Comparison of ENCODE assay signal across 1 cellular context in the genomic region with DNA sequence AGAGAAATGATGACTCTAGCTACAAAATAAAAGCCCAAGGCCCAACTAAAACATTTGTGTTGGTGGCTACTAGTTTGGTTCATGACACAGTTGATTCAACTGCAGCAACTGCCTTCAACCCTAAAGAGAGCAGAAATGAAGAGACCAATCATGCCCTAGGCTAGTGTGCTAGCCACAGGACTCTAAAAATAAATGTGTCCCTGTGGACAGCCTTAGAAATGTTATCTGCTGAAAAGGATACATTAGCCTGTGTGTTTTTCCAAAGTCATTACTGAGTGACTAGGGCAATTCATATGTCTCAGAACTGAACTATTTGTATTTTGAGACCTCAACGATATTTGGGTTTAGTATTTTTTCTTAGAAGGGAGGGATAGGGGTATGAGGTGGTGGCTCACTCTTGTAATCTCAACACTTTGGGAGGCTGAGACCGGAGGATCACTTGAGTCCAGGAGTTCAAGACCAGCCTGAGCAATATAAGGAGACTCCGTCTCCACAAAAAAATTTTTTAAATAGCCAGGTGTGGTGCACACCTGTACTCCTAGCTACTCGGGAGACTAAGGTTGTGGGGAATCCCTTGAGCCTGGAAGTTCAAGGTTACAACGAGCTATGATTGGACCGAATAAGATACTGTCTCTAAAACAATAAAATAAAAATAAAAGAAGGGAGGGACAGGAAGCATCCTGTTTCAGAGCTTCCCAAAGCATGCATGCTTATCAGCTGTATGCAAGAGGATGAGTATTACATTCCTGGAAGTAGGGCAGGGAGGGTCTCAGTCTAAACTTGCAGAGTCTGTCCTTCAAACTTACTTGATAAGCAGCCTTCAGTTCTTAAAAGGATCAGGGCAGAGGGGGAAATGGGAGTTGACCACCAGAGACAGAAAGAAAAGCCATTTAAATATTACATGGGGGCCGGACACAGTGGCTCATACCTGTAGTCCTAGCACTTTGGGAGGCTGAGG.
TF ChIP-seq lines count a peak whose summit lies in the region.

No MANE protein-coding gene starts in this region.

TF ChIP-seq in K562, 482 proteins besides CTCF, POLR2A, EP300 and RAD21 (continued from another document and continues in another):
- TF ChIP-seq, protein P1, sequence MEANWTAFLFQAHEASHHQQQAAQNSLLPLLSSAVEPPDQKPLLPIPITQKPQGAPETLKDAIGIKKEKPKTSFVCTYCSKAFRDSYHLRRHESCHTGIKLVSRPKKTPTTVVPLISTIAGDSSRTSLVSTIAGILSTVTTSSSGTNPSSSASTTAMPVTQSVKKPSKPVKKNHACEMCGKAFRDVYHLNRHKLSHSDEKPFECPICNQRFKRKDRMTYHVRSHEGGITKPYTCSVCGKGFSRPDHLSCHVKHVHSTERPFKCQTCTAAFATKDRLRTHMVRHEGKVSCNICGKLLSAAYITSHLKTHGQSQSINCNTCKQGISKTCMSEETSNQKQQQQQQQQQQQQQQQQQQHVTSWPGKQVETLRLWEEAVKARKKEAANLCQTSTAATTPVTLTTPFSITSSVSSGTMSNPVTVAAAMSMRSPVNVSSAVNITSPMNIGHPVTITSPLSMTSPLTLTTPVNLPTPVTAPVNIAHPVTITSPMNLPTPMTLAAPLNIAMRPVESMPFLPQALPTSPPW (CRISPR knock-in tag; IDR thresholded peaks at IDR 0.05), result 0 out of 2 replicates have a peak, but pooled peaks have one; percentile 23
- TF ChIP-seq MAFK (IDR thresholded peaks at IDR 0.05; ENCODE audit: low read length), result peak; percentile 16; the same call in 1 of the 2 replicates
- TF ChIP-seq POLR2AphosphoS5 (IDR thresholded peaks at IDR 0.05; ENCODE audit: control insufficient read depth, insufficient read depth, low read depth, low read length), result peak; percentile 61; the same call in 1 of the 2 replicates
- TF ChIP-seq NFXL1 (CRISPR knock-in tag; IDR thresholded peaks at IDR 0.05), result no peak
- TF ChIP-seq ARHGAP35 (IDR thresholded peaks at IDR 0.05; ENCODE audit: partially characterized antibody), result no peak
- TF ChIP-seq ZKSCAN1 (IDR thresholded peaks at IDR 0.05; ENCODE audit: low read depth, low read length), result no peak
- TF ChIP-seq, protein P2, sequence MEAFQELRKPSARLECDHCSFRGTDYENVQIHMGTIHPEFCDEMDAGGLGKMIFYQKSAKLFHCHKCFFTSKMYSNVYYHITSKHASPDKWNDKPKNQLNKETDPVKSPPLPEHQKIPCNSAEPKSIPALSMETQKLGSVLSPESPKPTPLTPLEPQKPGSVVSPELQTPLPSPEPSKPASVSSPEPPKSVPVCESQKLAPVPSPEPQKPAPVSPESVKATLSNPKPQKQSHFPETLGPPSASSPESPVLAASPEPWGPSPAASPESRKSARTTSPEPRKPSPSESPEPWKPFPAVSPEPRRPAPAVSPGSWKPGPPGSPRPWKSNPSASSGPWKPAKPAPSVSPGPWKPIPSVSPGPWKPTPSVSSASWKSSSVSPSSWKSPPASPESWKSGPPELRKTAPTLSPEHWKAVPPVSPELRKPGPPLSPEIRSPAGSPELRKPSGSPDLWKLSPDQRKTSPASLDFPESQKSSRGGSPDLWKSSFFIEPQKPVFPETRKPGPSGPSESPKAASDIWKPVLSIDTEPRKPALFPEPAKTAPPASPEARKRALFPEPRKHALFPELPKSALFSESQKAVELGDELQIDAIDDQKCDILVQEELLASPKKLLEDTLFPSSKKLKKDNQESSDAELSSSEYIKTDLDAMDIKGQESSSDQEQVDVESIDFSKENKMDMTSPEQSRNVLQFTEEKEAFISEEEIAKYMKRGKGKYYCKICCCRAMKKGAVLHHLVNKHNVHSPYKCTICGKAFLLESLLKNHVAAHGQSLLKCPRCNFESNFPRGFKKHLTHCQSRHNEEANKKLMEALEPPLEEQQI (IDR thresholded peaks at IDR 0.05), result 0 out of 2 replicates have a peak, but pooled peaks have one; percentile 46
- peak in 1 of 2 experiments; percentile 53; a peak in 1 of 4 replicates for TF ChIP-seq TEAD1 (CRISPR knock-in tag; IDR thresholded peaks at IDR 0.05)
- TF ChIP-seq MTA2 (IDR thresholded peaks at IDR 0.05; ENCODE audit: low read depth), result peak; percentile 81
- TF ChIP-seq GTF2F1 (IDR thresholded peaks at IDR 0.05; ENCODE audit: low read depth, low read length), result no peak
- no peak for TF ChIP-seq ZNF785 (CRISPR knock-in tag; IDR thresholded peaks at IDR 0.05)
- TF ChIP-seq, protein P3, sequence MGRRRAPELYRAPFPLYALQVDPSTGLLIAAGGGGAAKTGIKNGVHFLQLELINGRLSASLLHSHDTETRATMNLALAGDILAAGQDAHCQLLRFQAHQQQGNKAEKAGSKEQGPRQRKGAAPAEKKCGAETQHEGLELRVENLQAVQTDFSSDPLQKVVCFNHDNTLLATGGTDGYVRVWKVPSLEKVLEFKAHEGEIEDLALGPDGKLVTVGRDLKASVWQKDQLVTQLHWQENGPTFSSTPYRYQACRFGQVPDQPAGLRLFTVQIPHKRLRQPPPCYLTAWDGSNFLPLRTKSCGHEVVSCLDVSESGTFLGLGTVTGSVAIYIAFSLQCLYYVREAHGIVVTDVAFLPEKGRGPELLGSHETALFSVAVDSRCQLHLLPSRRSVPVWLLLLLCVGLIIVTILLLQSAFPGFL (CRISPR knock-in tag; IDR thresholded peaks at IDR 0.05), result no peak
- TF ChIP-seq KAT7 (CRISPR knock-in tag; IDR thresholded peaks at IDR 0.05; ENCODE audit: borderline replicate concordance), result no peak
- no peak for TF ChIP-seq DDX20 (tag; IDR thresholded peaks at IDR 0.05; ENCODE audit: low read depth)
- TF ChIP-seq, protein P4, sequence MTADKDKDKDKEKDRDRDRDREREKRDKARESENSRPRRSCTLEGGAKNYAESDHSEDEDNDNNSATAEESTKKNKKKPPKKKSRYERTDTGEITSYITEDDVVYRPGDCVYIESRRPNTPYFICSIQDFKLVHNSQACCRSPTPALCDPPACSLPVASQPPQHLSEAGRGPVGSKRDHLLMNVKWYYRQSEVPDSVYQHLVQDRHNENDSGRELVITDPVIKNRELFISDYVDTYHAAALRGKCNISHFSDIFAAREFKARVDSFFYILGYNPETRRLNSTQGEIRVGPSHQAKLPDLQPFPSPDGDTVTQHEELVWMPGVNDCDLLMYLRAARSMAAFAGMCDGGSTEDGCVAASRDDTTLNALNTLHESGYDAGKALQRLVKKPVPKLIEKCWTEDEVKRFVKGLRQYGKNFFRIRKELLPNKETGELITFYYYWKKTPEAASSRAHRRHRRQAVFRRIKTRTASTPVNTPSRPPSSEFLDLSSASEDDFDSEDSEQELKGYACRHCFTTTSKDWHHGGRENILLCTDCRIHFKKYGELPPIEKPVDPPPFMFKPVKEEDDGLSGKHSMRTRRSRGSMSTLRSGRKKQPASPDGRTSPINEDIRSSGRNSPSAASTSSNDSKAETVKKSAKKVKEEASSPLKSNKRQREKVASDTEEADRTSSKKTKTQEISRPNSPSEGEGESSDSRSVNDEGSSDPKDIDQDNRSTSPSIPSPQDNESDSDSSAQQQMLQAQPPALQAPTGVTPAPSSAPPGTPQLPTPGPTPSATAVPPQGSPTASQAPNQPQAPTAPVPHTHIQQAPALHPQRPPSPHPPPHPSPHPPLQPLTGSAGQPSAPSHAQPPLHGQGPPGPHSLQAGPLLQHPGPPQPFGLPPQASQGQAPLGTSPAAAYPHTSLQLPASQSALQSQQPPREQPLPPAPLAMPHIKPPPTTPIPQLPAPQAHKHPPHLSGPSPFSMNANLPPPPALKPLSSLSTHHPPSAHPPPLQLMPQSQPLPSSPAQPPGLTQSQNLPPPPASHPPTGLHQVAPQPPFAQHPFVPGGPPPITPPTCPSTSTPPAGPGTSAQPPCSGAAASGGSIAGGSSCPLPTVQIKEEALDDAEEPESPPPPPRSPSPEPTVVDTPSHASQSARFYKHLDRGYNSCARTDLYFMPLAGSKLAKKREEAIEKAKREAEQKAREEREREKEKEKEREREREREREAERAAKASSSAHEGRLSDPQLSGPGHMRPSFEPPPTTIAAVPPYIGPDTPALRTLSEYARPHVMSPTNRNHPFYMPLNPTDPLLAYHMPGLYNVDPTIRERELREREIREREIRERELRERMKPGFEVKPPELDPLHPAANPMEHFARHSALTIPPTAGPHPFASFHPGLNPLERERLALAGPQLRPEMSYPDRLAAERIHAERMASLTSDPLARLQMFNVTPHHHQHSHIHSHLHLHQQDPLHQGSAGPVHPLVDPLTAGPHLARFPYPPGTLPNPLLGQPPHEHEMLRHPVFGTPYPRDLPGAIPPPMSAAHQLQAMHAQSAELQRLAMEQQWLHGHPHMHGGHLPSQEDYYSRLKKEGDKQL (CRISPR knock-in tag; IDR thresholded peaks at IDR 0.05; ENCODE audit: borderline replicate concordance), result no peak
- TF ChIP-seq SMARCE1 (IDR thresholded peaks at IDR 0.05), result peak; percentile 92
- no peak for TF ChIP-seq POLR2H (tag; IDR thresholded peaks at IDR 0.05; ENCODE audit: low read depth)
- TF ChIP-seq MBD2 (IDR thresholded peaks at IDR 0.05; ENCODE audit: borderline replicate concordance, low read depth), result peak; percentile 38; the same call in 1 of the 2 replicates
- TF ChIP-seq, protein P5, sequence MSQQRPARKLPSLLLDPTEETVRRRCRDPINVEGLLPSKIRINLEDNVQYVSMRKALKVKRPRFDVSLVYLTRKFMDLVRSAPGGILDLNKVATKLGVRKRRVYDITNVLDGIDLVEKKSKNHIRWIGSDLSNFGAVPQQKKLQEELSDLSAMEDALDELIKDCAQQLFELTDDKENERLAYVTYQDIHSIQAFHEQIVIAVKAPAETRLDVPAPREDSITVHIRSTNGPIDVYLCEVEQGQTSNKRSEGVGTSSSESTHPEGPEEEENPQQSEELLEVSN (IDR thresholded peaks at IDR 0.05; ENCODE audit: borderline replicate concordance in 1 of 2, extremely low read depth in 1 of 2, insufficient read depth in 1 of 2, insufficient read length in 1 of 2, low read depth in 1 of 2, low read length in 1 of 2, poor library complexity in 1 of 2, severe bottlenecking in 1 of 2), result no peak
- peak; percentile 81 for TF ChIP-seq TAL1 (IDR thresholded peaks at IDR 0.05)
- TF ChIP-seq SAFB2 (IDR thresholded peaks at IDR 0.05; ENCODE audit: borderline replicate concordance, low read depth, low read length, severe bottlenecking), result no peak
- peak; percentile 95 for TF ChIP-seq MECOM (CRISPR knock-in tag; IDR thresholded peaks at IDR 0.05)
- TF ChIP-seq, protein P6, sequence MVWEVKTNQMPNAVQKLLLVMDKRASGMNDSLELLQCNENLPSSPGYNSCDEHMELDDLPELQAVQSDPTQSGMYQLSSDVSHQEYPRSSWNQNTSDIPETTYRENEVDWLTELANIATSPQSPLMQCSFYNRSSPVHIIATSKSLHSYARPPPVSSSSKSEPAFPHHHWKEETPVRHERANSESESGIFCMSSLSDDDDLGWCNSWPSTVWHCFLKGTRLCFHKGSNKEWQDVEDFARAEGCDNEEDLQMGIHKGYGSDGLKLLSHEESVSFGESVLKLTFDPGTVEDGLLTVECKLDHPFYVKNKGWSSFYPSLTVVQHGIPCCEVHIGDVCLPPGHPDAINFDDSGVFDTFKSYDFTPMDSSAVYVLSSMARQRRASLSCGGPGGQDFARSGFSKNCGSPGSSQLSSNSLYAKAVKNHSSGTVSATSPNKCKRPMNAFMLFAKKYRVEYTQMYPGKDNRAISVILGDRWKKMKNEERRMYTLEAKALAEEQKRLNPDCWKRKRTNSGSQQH (CRISPR knock-in tag; IDR thresholded peaks at IDR 0.05), result no peak
- TF ChIP-seq CBFA2T2 (conservative IDR thresholded peaks at IDR 0.05), result peak; percentile 87
- peak; percentile 59 for TF ChIP-seq MEIS2 (IDR thresholded peaks at IDR 0.05; ENCODE audit: partially characterized antibody)
- TF ChIP-seq ZNF239 (CRISPR knock-in tag; IDR thresholded peaks at IDR 0.05), result no peak
- TF ChIP-seq ZNF12 (CRISPR knock-in tag; IDR thresholded peaks at IDR 0.05), result no peak
- no peak for TF ChIP-seq ZZZ3 (IDR thresholded peaks at IDR 0.05)
- TF ChIP-seq, protein P7, sequence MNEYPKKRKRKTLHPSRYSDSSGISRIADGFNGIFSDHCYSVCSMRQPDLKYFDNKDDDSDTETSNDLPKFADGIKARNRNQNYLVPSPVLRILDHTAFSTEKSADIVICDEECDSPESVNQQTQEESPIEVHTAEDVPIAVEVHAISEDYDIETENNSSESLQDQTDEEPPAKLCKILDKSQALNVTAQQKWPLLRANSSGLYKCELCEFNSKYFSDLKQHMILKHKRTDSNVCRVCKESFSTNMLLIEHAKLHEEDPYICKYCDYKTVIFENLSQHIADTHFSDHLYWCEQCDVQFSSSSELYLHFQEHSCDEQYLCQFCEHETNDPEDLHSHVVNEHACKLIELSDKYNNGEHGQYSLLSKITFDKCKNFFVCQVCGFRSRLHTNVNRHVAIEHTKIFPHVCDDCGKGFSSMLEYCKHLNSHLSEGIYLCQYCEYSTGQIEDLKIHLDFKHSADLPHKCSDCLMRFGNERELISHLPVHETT (CRISPR knock-in tag; conservative IDR thresholded peaks at IDR 0.05 in 1 of 2, IDR thresholded peaks at IDR 0.05 in 1 of 2), result no peak
- TF ChIP-seq TRIM24 (IDR thresholded peaks at IDR 0.05), result peak; percentile 72 to 84; a peak in 3 of 4 replicates
- no peak; the same call in 1 of the 2 replicates for TF ChIP-seq DMBX1 (CRISPR knock-in tag; IDR thresholded peaks at IDR 0.05; ENCODE audit: borderline replicate concordance)
- no peak for TF ChIP-seq SREBF1 (IDR thresholded peaks at IDR 0.05; ENCODE audit: borderline replicate concordance, low read depth, low read length)
- TF ChIP-seq ZC3H11A (IDR thresholded peaks at IDR 0.05; ENCODE audit: low read depth, low read length), result no peak
- peak; percentile 33; the same call in 1 of the 2 replicates for TF ChIP-seq JUN (IDR thresholded peaks at IDR 0.05; ENCODE audit: borderline replicate concordance, low read depth, low read length)
- TF ChIP-seq JUN (CRISPR knock-in tag; IDR thresholded peaks at IDR 0.05; ENCODE audit: borderline replicate concordance), result no peak
- no peak for TF ChIP-seq FOXJ2 (tag; IDR thresholded peaks at IDR 0.05)
- TF ChIP-seq, protein P8, sequence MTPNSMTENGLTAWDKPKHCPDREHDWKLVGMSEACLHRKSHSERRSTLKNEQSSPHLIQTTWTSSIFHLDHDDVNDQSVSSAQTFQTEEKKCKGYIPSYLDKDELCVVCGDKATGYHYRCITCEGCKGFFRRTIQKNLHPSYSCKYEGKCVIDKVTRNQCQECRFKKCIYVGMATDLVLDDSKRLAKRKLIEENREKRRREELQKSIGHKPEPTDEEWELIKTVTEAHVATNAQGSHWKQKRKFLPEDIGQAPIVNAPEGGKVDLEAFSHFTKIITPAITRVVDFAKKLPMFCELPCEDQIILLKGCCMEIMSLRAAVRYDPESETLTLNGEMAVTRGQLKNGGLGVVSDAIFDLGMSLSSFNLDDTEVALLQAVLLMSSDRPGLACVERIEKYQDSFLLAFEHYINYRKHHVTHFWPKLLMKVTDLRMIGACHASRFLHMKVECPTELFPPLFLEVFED (CRISPR knock-in tag; conservative IDR thresholded peaks at IDR 0.05), result no peak
- TF ChIP-seq NR3C1 (CRISPR knock-in tag; IDR thresholded peaks at IDR 0.05), result no peak
- TF ChIP-seq NUFIP1 (IDR thresholded peaks at IDR 0.05; ENCODE audit: partially characterized antibody), result no peak
- TF ChIP-seq, protein P9, sequence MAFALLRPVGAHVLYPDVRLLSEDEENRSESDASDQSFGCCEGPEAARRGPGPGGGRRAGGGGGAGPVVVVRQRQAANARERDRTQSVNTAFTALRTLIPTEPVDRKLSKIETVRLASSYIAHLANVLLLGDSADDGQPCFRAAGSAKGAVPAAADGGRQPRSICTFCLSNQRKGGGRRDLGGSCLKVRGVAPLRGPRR (CRISPR knock-in tag; IDR thresholded peaks at IDR 0.05), result no peak
- no peak for TF ChIP-seq NELFE (IDR thresholded peaks at IDR 0.05; ENCODE audit: insufficient read depth, insufficient read length)
- no peak for TF ChIP-seq ZNF24 (IDR thresholded peaks at IDR 0.05)
